1 cellular context compared by ENCODE assay signal in genomic region chr4:169659736-169660670, GRCh38.
A peak's percentile ranks its signal among the peaks of the same experiment; 100 is the strongest.
TF ChIP-seq lines count a peak whose summit lies in the region.

No MANE protein-coding gene starts in this region.

TF ChIP-seq in HEK293, 187 proteins besides CTCF, POLR2A, EP300 and RAD21 (continued from another document):
- TF ChIP-seq ZNF670 (tag by site-specific recombination; IDR thresholded peaks at IDR 0.05; ENCODE audit: low read depth): no peak
- 0 out of 2 replicates have a peak, but pooled peaks have one; percentile 8 for TF ChIP-seq SP2 (tag by site-specific recombination; IDR thresholded peaks at IDR 0.05)
- peak; percentile 41; the same call in 1 of the 2 replicates for TF ChIP-seq BCL6B (tag by site-specific recombination; IDR thresholded peaks at IDR 0.05)
- peak; percentile 71; the same call in 1 of the 2 replicates for TF ChIP-seq ZNF2 (tag by site-specific recombination; IDR thresholded peaks at IDR 0.05)
- TF ChIP-seq ZNF664 (tag by site-specific recombination; IDR thresholded peaks at IDR 0.05): no peak
- 0 out of 2 replicates have a peak, but pooled peaks have one; percentile 61 for TF ChIP-seq ZEB2 (tag by site-specific recombination; IDR thresholded peaks at IDR 0.05)
- TF ChIP-seq MEIS1 (CRISPR knock-in tag; IDR thresholded peaks at IDR 0.05; ENCODE audit: borderline replicate concordance): no peak
- TF ChIP-seq ZBTB17 (tag by site-specific recombination; IDR thresholded peaks at IDR 0.05): peak; percentile 88
- 0 out of 2 replicates have a peak, but pooled peaks have one; percentile 16 for TF ChIP-seq PATZ1 (tag by site-specific recombination; IDR thresholded peaks at IDR 0.05)
- no peak for TF ChIP-seq ZNF169 (tag by site-specific recombination; IDR thresholded peaks at IDR 0.05)
- TF ChIP-seq SP7 (tag by site-specific recombination; IDR thresholded peaks at IDR 0.05): peak; percentile 75
- no peak for TF ChIP-seq PBX3 (CRISPR knock-in tag; IDR thresholded peaks at IDR 0.05)
- no peak for TF ChIP-seq ZNF311 (tag by site-specific recombination; IDR thresholded peaks at IDR 0.05; ENCODE audit: borderline replicate concordance)
- no peak for TF ChIP-seq ZNF23 (tag by site-specific recombination; IDR thresholded peaks at IDR 0.05; ENCODE audit: borderline replicate concordance)
- TF ChIP-seq REPIN1 (tag by site-specific recombination; IDR thresholded peaks at IDR 0.05; ENCODE audit: low read depth): no peak
- TF ChIP-seq ZNF350 (tag by site-specific recombination; IDR thresholded peaks at IDR 0.05): no peak
- TF ChIP-seq PRDM6 (tag by site-specific recombination; IDR thresholded peaks at IDR 0.05): peak; percentile 96
- TF ChIP-seq ZSCAN23 (tag by site-specific recombination; IDR thresholded peaks at IDR 0.05): no peak
- peak; percentile 33; the same call in 1 of the 2 replicates for TF ChIP-seq ZIC2 (tag by site-specific recombination; IDR thresholded peaks at IDR 0.05)
- peak; percentile 29; the same call in 1 of the 2 replicates for TF ChIP-seq ZBTB8A (tag by site-specific recombination; IDR thresholded peaks at IDR 0.05)
- no peak for TF ChIP-seq ZBTB7A (tag by site-specific recombination; IDR thresholded peaks at IDR 0.05; ENCODE audit: low read depth)
- 0 out of 2 replicates have a peak, but pooled peaks have one; percentile 35 for TF ChIP-seq OSR2 (tag by site-specific recombination; IDR thresholded peaks at IDR 0.05)
- peak; percentile 58; the same call in 1 of the 2 replicates for TF ChIP-seq ZNF843 (tag by site-specific recombination; IDR thresholded peaks at IDR 0.05)
- TF ChIP-seq ZSCAN30 (tag by site-specific recombination; IDR thresholded peaks at IDR 0.05): no peak
- peak; percentile 55; the same call in 1 of the 2 replicates for TF ChIP-seq ZXDB (tag by site-specific recombination; IDR thresholded peaks at IDR 0.05)
- TF ChIP-seq PRDM4 (tag by site-specific recombination; IDR thresholded peaks at IDR 0.05): peak; percentile 70; the same call in 1 of the 2 replicates
- no peak for TF ChIP-seq ZSCAN18 (tag by site-specific recombination; IDR thresholded peaks at IDR 0.05)
- TF ChIP-seq PRDM10 (tag by site-specific recombination; IDR thresholded peaks at IDR 0.05): peak; percentile 95
- TF ChIP-seq ZNF211 (tag by site-specific recombination; IDR thresholded peaks at IDR 0.05; ENCODE audit: low read depth): no peak
